Comparison of ENCODE assay signal across 7 cellular contexts in the genomic region with DNA sequence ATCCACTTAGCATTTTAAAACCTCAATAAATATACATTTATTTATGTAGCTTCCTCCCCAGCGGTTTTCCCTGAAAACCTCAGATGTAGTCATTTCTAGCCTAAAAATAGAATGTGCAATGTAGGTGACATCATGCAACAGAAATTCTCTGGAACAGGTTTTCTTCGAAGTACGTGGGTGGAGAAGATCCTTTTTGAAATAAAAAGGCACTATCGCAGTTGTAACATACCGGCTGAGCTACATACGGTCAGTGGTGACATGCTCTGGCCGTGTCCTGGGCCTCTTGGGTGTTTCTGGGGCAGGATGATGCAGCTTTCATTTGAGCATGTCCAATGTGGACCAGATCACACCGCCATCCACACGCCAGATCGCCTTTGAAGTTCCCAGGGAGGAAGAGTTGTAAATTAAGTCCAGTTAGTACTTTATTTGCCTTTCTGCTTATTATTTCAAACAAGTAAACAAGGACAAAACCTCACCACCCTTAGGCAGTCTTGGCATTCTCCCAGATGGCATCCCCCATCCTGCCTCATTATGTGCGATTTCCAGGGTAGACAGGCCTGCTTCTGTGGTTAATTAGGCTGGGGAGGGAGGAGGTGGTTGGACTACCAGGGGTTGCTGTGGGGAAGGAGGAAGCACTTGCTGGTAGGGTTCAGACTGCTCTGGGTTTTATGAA.
DNase-seq lines count a peak whose midpoint lies in the region; ATAC-seq and TF ChIP-seq lines count a peak whose summit lies in the region.

No MANE protein-coding gene starts in this region.

- no peaks in the 10 kb centered on the region for H3K79me2 ChIP-seq in GM23248 (ENCODE audit: insufficient read depth)

- H3K27ac Mint-ChIP-seq in activated naive CD4-positive, alpha-beta T cell treated with anti-CD3 and anti-CD28 coated beads, Interleukin-2, amount 10 ng/mL, durations not matched to agents 7 days and 5 days: peak overlapping the region; percentile 95
- peak overlapping the region; percentile 87 for H3K27ac Mint-ChIP-seq in mesothelial cell of epicardium

- peaks cover 89% of the 10 kb centered on the region for H3K4me1 Mint-ChIP-seq in activated naive CD4-positive, alpha-beta T cell treated with anti-CD3 and anti-CD28 coated beads, Interleukin-2, amount 10 ng/mL, durations not matched to agents 7 days and 5 days
- peaks cover 35% of the 10 kb centered on the region for H3K4me1 Mint-ChIP-seq in mesothelial cell of epicardium

- peaks cover 17% of the 10 kb centered on the region for H3F3A ChIP-seq in GM23248 (ENCODE audit: insufficient read depth)

- no peaks in the 10 kb centered on the region for H4K20me1 ChIP-seq in GM23248 (ENCODE audit: insufficient read depth)

- H3K27me3 ChIP-seq in GM23248 (replicated peaks; ENCODE audit: insufficient read depth) (no peaks in the 10 kb centered on the region), aorta (ENCODE audit: control insufficient read depth in 1 of 2, insufficient read depth in 2 of 2, low read length in 1 of 2) (no peaks in the 10 kb centered on the region), testis (no peaks in the 10 kb centered on the region)

- TF ChIP-seq POLR2A in testis (IDR thresholded peaks at IDR 0.05): no peak

- peak overlapping the region; percentile 55 for H3K27ac ChIP-seq in GM23248
- H3K27ac ChIP-seq in aorta (ENCODE audit: low read depth in 1 of 2, low read length in 2 of 2): no peak overlapping the region
- no peak overlapping the region for H3K27ac ChIP-seq in testis

- peak overlapping the region; percentile 62 for H3K4me2 ChIP-seq in GM23248 (ENCODE audit: unreplicated experiment)

- TF ChIP-seq CTCF in mesothelial cell of epicardium (IDR thresholded peaks at IDR 0.05; ENCODE audit: unreplicated experiment) (no peak), testis (IDR thresholded peaks at IDR 0.05) (no peak)

- no peaks in the 10 kb centered on the region for H3K36me3 ChIP-seq in GM23248 (ENCODE audit: low read depth)
- peaks cover 0 to 2% of the 10 kb centered on the region in 2 donors for H3K36me3 ChIP-seq in aorta (ENCODE audit: control insufficient read depth in 1 of 2, insufficient read depth in 2 of 2, low read length in 1 of 2)
- H3K36me3 ChIP-seq in testis (ENCODE audit: low read depth, missing control alignments): no peaks in the 10 kb centered on the region

- 2 to 6% methylated on average over 11 of the region's 11 CpGs for WGBS in GM23248 (ENCODE audit: low coverage in 1 of 2, low lambda C conversion rate in 2 of 2, missing lambda C conversion rate in 2 of 2), 2 experiments
- WGBS in aorta, 2 donors: 30 to 33% methylated on average over 11 of the region's 11 CpGs
- 54 to 68% methylated on average over 11 of the region's 11 CpGs for WGBS in testis, 2 donors

- no peak for ATAC-seq in aorta (ENCODE audit: low FRiP score)

- H3K4me3 ChIP-seq in GM23248 (0 out of 2 replicates have a peak overlapping the region, but pooled peaks have one; percentile 24), aorta (ENCODE audit: low read length in 2 of 2) (no peak overlapping the region), testis (no peak overlapping the region)

- peaks cover 6% of the 10 kb centered on the region for H3K36me3 Mint-ChIP-seq in activated naive CD4-positive, alpha-beta T cell treated with anti-CD3 and anti-CD28 coated beads, Interleukin-2, amount 10 ng/mL, durations not matched to agents 7 days and 5 days
- no peaks in the 10 kb centered on the region for H3K36me3 Mint-ChIP-seq in mesothelial cell of epicardium

- intact Hi-C loops in aorta (cut with DNase I) (no loop called here), testis (cut with DNase I; ENCODE audit: low total_unique reads) (no loop called here)

- H3K9me3 Mint-ChIP-seq in activated naive CD4-positive, alpha-beta T cell treated with anti-CD3 and anti-CD28 coated beads, Interleukin-2, amount 10 ng/mL, durations not matched to agents 7 days and 5 days: no peaks in the 10 kb centered on the region
- H3K9me3 Mint-ChIP-seq in mesothelial cell of epicardium: no peaks in the 10 kb centered on the region

- no peak overlapping the region for H2AFZ ChIP-seq in GM23248

- CTCF ChIA-PET in activated naive CD4-positive, alpha-beta T cell treated with anti-CD3 and anti-CD28 coated beads, Interleukin-2, amount 10 ng/mL, durations not matched to agents 7 days and 5 days (lab: Charles Lee): interaction anchor here (0.8 to 1.5 kb wide), 4 partner anchors 9 to 17 kb away, joined by 3 to 9 read pairs (median 3); no protein-coding TSS in a partner anchor

- peaks cover 34% of the 10 kb centered on the region for H3K4me1 ChIP-seq in GM23248 (ENCODE audit: insufficient read depth)
- no peaks in the 10 kb centered on the region for H3K4me1 ChIP-seq in aorta (ENCODE audit: control insufficient read depth in 1 of 2, insufficient read depth in 2 of 2, low read length in 2 of 2)
- no peaks in the 10 kb centered on the region for H3K4me1 ChIP-seq in testis

- no peaks in the 10 kb centered on the region for H3K27me3 Mint-ChIP-seq in activated naive CD4-positive, alpha-beta T cell treated with anti-CD3 and anti-CD28 coated beads, Interleukin-2, amount 10 ng/mL, durations not matched to agents 7 days and 5 days
- H3K27me3 Mint-ChIP-seq in mesothelial cell of epicardium (ENCODE audit: low read depth): no peaks in the 10 kb centered on the region

- H3K9me2 ChIP-seq in GM23248 (ENCODE audit: insufficient read depth): no peaks in the 10 kb centered on the region

- H3K4me3 Mint-ChIP-seq in activated naive CD4-positive, alpha-beta T cell treated with anti-CD3 and anti-CD28 coated beads, Interleukin-2, amount 10 ng/mL, durations not matched to agents 7 days and 5 days: peak overlapping the region; percentile 50
- H3K4me3 Mint-ChIP-seq in mesothelial cell of epicardium: no peak overlapping the region

- peak; percentile 93 for DNase-seq in GM23248
- DNase-seq in NCI-H1694 (lab: John Stamatoyannopoulos, UW): peak; percentile 79
- DNase-seq in activated naive CD4-positive, alpha-beta T cell treated with anti-CD3 and anti-CD28 coated beads, Interleukin-2, amount 10 ng/mL, durations not matched to agents 7 days and 5 days: peak; percentile 52
- peak in 1 of 2 experiments; percentile 44 for DNase-seq in mesothelial cell of epicardium (ENCODE audit: low spot score in 2 of 2, unreplicated experiment in 2 of 2)
- no peak for DNase-seq in aorta
- DNase-seq in NK-92 treated with Interleukin-12 subunit alpha and Interleukin-12 subunit beta, amount 100 ng/mL, for 24 hours (lab: John Stamatoyannopoulos, UW): no peak
- no peak for DNase-seq in testis

- H3K9me3 ChIP-seq in GM23248 (ENCODE audit: low read depth) (no peaks in the 10 kb centered on the region), aorta (ENCODE audit: control insufficient read depth, low read length) (no peaks in the 10 kb centered on the region), testis (no peaks in the 10 kb centered on the region)

- in situ Hi-C loops in GM23248 (cut with MboI): no loop called here

- peak overlapping the region; percentile 42; the same call in 1 of the 2 replicates for H3K9ac ChIP-seq in GM23248

Comparison
In these comparisons a context has a peak if more than half of its experiments do, and no peak if none do; other contexts are left out.
1. DNase-seq: peak in GM23248 (single experiment), NCI-H1694 (single experiment) and activated naive CD4-positive, alpha-beta T cell treated with anti-CD3 and anti-CD28 coated beads, Interleukin-2, amount 10 ng/mL, durations not matched to agents 7 days and 5 days (single experiment); none in aorta (0 of 2), NK-92 treated with Interleukin-12 subunit alpha and Interleukin-12 subunit beta, amount 100 ng/mL, for 24 hours (single experiment) and testis (single experiment).